17 cellular contexts compared by ENCODE assay signal in the genomic region with DNA sequence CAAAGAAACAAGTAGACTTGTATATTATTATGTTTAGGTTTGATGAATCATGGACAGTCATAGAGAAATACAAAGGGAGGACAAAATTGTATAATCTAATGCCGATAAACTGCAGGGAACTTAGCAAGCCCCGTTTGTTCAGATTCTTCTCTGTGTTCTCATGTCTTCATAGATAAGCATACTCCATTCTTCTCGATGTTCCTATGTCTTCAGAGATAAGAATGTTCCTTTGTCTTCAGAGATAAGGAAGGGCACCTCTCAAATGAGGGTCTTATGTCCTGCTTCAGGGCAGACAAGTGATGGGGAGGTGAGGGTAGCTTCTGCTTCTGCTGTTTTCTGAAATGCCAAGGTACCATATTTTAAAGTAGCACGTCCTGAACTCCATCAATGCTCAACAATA. TPM values are rescaled to one million over a fixed set of nuclear protein-coding genes. Genes with fewer than 3 reads are reported as not detected.
A peak's percentile ranks its signal among the peaks of the same experiment; 100 is the strongest.
DNase-seq lines count a peak whose midpoint lies in the region; ATAC-seq, FAIRE-seq and TF ChIP-seq lines count a peak whose summit lies in the region.
"Had no signal": no experiment of that assay in that cellular context is flagged by ENCODE, and none has a peak within 500 bp of the region (broad histone marks: within the 10 kb centered on the region; RNA-seq: fewer than 3 reads in every experiment).

No MANE protein-coding gene starts in this region.

- no TSS peak for BruUV-seq in K562 (replicated peaks; lab: Mats Ljungman, UMichigan)

- no peak overlapping the region for H3K27ac ChIP-seq in K562 (ENCODE audit: extremely low read depth, low read depth, low read length)

- peaks cover 4 to 8% of the 10 kb centered on the region in 2 experiments; a peak in 3 of 5 replicates for H3K27me3 ChIP-seq in K562 (ENCODE audit: control insufficient read depth in 2 of 2, insufficient read depth in 2 of 2, low read length in 2 of 2)

- H3K9me1 ChIP-seq in K562 (ENCODE audit: control insufficient read depth, insufficient read depth, low read length), result no peaks in the 10 kb centered on the region

- WGBS in K562 (ENCODE audit: insufficient coverage, low coverage, missing lambda C conversion rate), result 1% methylated on average over 4 of the region's 4 CpGs

- in situ Hi-C loops in K562 (cut with MboI), result no loop called here

- FAIRE-seq in D721Med (lab: Jason Lieb, UNC) (peak; percentile 21), K562 (lab: Jason Lieb, UNC) (no peak)
- FAIRE-seq: GM12878 had no signal

- TF ChIP-seq RAD21 in K562 (CRISPR knock-in tag; conservative IDR thresholded peaks at IDR 0.05 in 1 of 2, IDR thresholded peaks at IDR 0.05 in 1 of 2), result no peak

- intact Hi-C loops in K562 (cut with micrococcal nuclease), result no loop called here

- H4K20me1 ChIP-seq in K562 (replicated peaks; ENCODE audit: control insufficient read depth, insufficient read depth, low read length), result no peaks in the 10 kb centered on the region

- H2AFZ ChIP-seq in K562 (ENCODE audit: low read depth, low read length), result no peak overlapping the region
- H2AFZ ChIP-seq: GM23338 had no signal

- no peaks in the 10 kb centered on the region for H3K4me1 ChIP-seq in K562 (replicated peaks in 1 of 2; ENCODE audit: control insufficient read depth in 2 of 2, insufficient read depth in 2 of 2, low read length in 2 of 2)
- H3K4me1 ChIP-seq: Caco-2 had no signal

- TF ChIP-seq CTCF in D721Med (IDR thresholded peaks at IDR 0.05; ENCODE audit: insufficient read depth, missing control alignments) (no peak), K562 (IDR thresholded peaks at IDR 0.05 in 2 of 3, conservative IDR thresholded peaks at IDR 0.05 in 1 of 3; ENCODE audit: insufficient read depth in 2 of 3, low read depth in 1 of 3, low read length in 3 of 3) (no peak)

- no peak for TF ChIP-seq EP300 in K562 (IDR thresholded peaks at IDR 0.05; ENCODE audit: low read length)

- no peaks in the 10 kb centered on the region for H3K36me3 ChIP-seq in K562 (ENCODE audit: control insufficient read depth, insufficient read depth, low read length)

- DNase-seq in D721Med (ENCODE audit: insufficient read length, low spot score), result no peak
- peak; percentile 18 for DNase-seq in OCI-M1 (lab: John Stamatoyannopoulos, UW)
- no peak for DNase-seq in K562 (ENCODE audit: extremely low read depth in 1 of 4, low spot score in 3 of 4)
- no peak for DNase-seq in NK-92 treated with Interleukin-12 subunit alpha and Interleukin-12 subunit beta, amount 100 ng/mL, for 24 hours (lab: John Stamatoyannopoulos, UW)
- no peak for DNase-seq in NCI-H446 treated with DMSO at 0.1 percent for 48 hours (lab: John Stamatoyannopoulos, UW)
- DNase-seq: C1 segment of cervical spinal cord; Caco-2; CD4-positive, alpha-beta memory T cell; DMS 273 treated with DMSO at 0.1 percent for 48 hours; DMS79; EL; GDM1; H9 had no signal

- H3K4me3 ChIP-seq in K562, result no peak overlapping the region
- H3K4me3 ChIP-seq: GM12878, GM23338 had no signal

- no peaks in the 10 kb centered on the region for H3K9me3 ChIP-seq in K562 (replicated peaks; ENCODE audit: control insufficient read depth, insufficient read depth, low read depth, low read length)

- CTCF ChIA-PET in K562 (lab: Yijun Ruan, JAX; ENCODE audit: low intra/inter-chr PET ratio), result no interaction called here

- no peak overlapping the region for H3K9ac ChIP-seq in K562 (ENCODE audit: insufficient read depth in 1 of 2, low read depth in 2 of 2, low read length in 2 of 2)

- H3K4me2 ChIP-seq in K562 (ENCODE audit: insufficient read depth, low read length), result no peak overlapping the region
- H3K4me2 ChIP-seq: GM23338 had no signal

- POLR2A ChIA-PET in K562 (lab: Yijun Ruan, JAX), result interaction anchor here (0.7 kb wide), 1 partner anchor 12 kb away, joined by 3 read pairs; no protein-coding TSS in a partner anchor

- no peaks in the 10 kb centered on the region for H3K79me2 ChIP-seq in K562 (ENCODE audit: control insufficient read depth, insufficient read depth, low read length)

- TF ChIP-seq POLR2A in K562 (conservative IDR thresholded peaks at IDR 0.05), result no peak

- ATAC-seq in K562 (no peak), HG03457 (IDR thresholded peaks at IDR 0.05; ENCODE audit: unreplicated experiment) (no peak)
- ATAC-seq: GM12878, GM23338, HCT116 had no signal

TF ChIP-seq in K562, 482 proteins besides CTCF, POLR2A, EP300 and RAD21:
- 0 out of 2 replicates have a peak, but pooled peaks have one; percentile 18 for TF ChIP-seq CBFA2T2 (conservative IDR thresholded peaks at IDR 0.05)
- no peak for TF ChIP-seq XRCC5 (IDR thresholded peaks at IDR 0.05; ENCODE audit: low read depth, low read length)
- TF ChIP-seq ZNF143 (CRISPR knock-in tag; IDR thresholded peaks at IDR 0.05), result no peak
- TF ChIP-seq, protein P1, sequence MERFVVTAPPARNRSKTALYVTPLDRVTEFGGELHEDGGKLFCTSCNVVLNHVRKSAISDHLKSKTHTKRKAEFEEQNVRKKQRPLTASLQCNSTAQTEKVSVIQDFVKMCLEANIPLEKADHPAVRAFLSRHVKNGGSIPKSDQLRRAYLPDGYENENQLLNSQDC (CRISPR knock-in tag; IDR thresholded peaks at IDR 0.05), result no peak
- TF ChIP-seq PHB2 (IDR thresholded peaks at IDR 0.05; ENCODE audit: low read depth), result no peak
- TF ChIP-seq CBFA2T3 (IDR thresholded peaks at IDR 0.05), result peak; percentile 41
- no peak for TF ChIP-seq STAG1 (CRISPR knock-in tag; IDR thresholded peaks at IDR 0.05; ENCODE audit: borderline replicate concordance)
- TF ChIP-seq EGR1 (conservative IDR thresholded peaks at IDR 0.05), result no peak
- no peak for TF ChIP-seq NCOA4 (IDR thresholded peaks at IDR 0.05; ENCODE audit: partially characterized antibody)
- 0 out of 2 replicates have a peak, but pooled peaks have one; percentile 7 for TF ChIP-seq NCOR1 (IDR thresholded peaks at IDR 0.05)
- TF ChIP-seq JUN (IDR thresholded peaks at IDR 0.05; ENCODE audit: borderline replicate concordance, low read depth, low read length), result no peak
- TF ChIP-seq JUN (CRISPR knock-in tag; IDR thresholded peaks at IDR 0.05; ENCODE audit: borderline replicate concordance), result no peak
- TF ChIP-seq MBD2 (IDR thresholded peaks at IDR 0.05; ENCODE audit: borderline replicate concordance, low read depth), result no peak
- TF ChIP-seq NBN (IDR thresholded peaks at IDR 0.05; ENCODE audit: low read depth), result no peak
- no peak for TF ChIP-seq FOXK2 (conservative IDR thresholded peaks at IDR 0.05 in 1 of 2, IDR thresholded peaks at IDR 0.05 in 1 of 2; ENCODE audit: low read depth in 2 of 2)
- peak; percentile 61; the same call in 1 of the 2 replicates for TF ChIP-seq SOX6 (IDR thresholded peaks at IDR 0.05)
- TF ChIP-seq ZNF77 (CRISPR knock-in tag; IDR thresholded peaks at IDR 0.05), result no peak
- no peak for TF ChIP-seq IRF2 (CRISPR knock-in tag; IDR thresholded peaks at IDR 0.05)
- no peak for TF ChIP-seq POLR3G (IDR thresholded peaks at IDR 0.05; ENCODE audit: extremely low read depth, insufficient read length, insufficient replicate concordance)

RNA-seq across cellular contexts. Expression of a gene that starts 19.7 kb away (rescaled TPM):
- total RNA-seq in K562 (2011; cell fraction: chromatin; rRNA removed; ENCODE audit: low replicate concordance), result 14.9 and 32.5 TPM in 2 replicates
- total RNA-seq in K562 (2011; cell fraction: nucleolus; rRNA removed), result 8.2 and 11.6 TPM in 2 replicates
- 17.5 and 30.8 TPM in 2 replicates for total RNA-seq in K562 (2011; cell fraction: nucleoplasm; rRNA removed)
- 15.9 and 18.8 TPM in 2 replicates for total RNA-seq in K562 (2014; rRNA removed)
- 28.7 and 32.5 TPM in 2 replicates for total RNA-seq in K562 (2014; rRNA removed; fragmentation: Illumina TruSeq; extraction: Trizol)
- total RNA-seq in K562 (2015; rRNA removed; fragmentation: Illumina TruSeq; extraction: Trizol), result 27.3 and 27.7 TPM in 2 replicates
- 20.5 and 21.2 TPM in 2 replicates for total RNA-seq in K562 (2021)
- polyA plus RNA-seq in K562 (2011; rRNA removed), result 42.9 and 43.1 TPM in 2 replicates
- polyA plus RNA-seq in K562 (2011; cell fraction: cytosol; rRNA removed), result 17.2 and 32.7 TPM in 2 replicates
- polyA plus RNA-seq in K562 (2011; cell fraction: nucleus; rRNA removed), result 27.0 and 37.4 TPM in 2 replicates
- polyA plus RNA-seq in K562 (2012), result 13.6 and 22.2 TPM in 2 replicates
- 28.4 and 35.2 TPM in 2 replicates for polyA plus RNA-seq in K562 (2014; fragmentation: Illumina TruSeq; extraction: Trizol)
- polyA plus RNA-seq in K562 (2014; fragmentation: Nextera tagmentation; extraction: Ambion mirVana), result 10 to 100 TPM; 62.6 to 76.5 TPM
- polyA plus RNA-seq in K562 (2014; rRNA removed), result 18.6 and 24.1 TPM in 2 replicates
- 39.7 and 45.5 TPM in 2 replicates for polyA minus RNA-seq in K562 (2011; rRNA and poly(A)+ RNA removed)
- polyA minus RNA-seq in K562 (2011; cell fraction: cytosol; rRNA and poly(A)+ RNA removed), result 15.5 and 15.6 TPM in 2 replicates
- polyA minus RNA-seq in K562 (2011; cell fraction: nucleus; rRNA and poly(A)+ RNA removed), result 7.5 and 16.2 TPM in 2 replicates

RNA-seq across cellular contexts. Expression of a gene that starts 56.5 kb away (rescaled TPM):
- total RNA-seq in K562 (2011; cell fraction: chromatin; rRNA removed; ENCODE audit: low replicate concordance), result 19.4 and 25.5 TPM in 2 replicates
- 13.3 and 15.5 TPM in 2 replicates for total RNA-seq in K562 (2011; cell fraction: nucleolus; rRNA removed)
- 21.6 and 38.7 TPM in 2 replicates for total RNA-seq in K562 (2011; cell fraction: nucleoplasm; rRNA removed)
- 24.3 and 30.4 TPM in 2 replicates for total RNA-seq in K562 (2014; rRNA removed)
- total RNA-seq in K562 (2014; rRNA removed; fragmentation: Illumina TruSeq; extraction: Trizol), result 30.9 and 31.0 TPM in 2 replicates
- 41.0 and 44.5 TPM in 2 replicates for total RNA-seq in K562 (2015; rRNA removed; fragmentation: Illumina TruSeq; extraction: Trizol)
- total RNA-seq in K562 (2021), result 34.6 and 35.6 TPM in 2 replicates
- 11.5 and 12.5 TPM in 2 replicates for polyA plus RNA-seq in K562 (2011; rRNA removed)
- 8.6 and 14.1 TPM in 2 replicates for polyA plus RNA-seq in K562 (2011; cell fraction: cytosol; rRNA removed)
- 27.0 and 31.8 TPM in 2 replicates for polyA plus RNA-seq in K562 (2011; cell fraction: nucleus; rRNA removed)
- 18.6 and 22.8 TPM in 2 replicates for polyA plus RNA-seq in K562 (2012)
- 24.6 and 30.8 TPM in 2 replicates for polyA plus RNA-seq in K562 (2014; fragmentation: Illumina TruSeq; extraction: Trizol)
- 1 to 10 TPM; 6.1 to 8.1 TPM for polyA plus RNA-seq in K562 (2014; fragmentation: Nextera tagmentation; extraction: Ambion mirVana)
- polyA plus RNA-seq in K562 (2014; rRNA removed), result 15.7 and 20.1 TPM in 2 replicates
- 29.8 and 30.3 TPM in 2 replicates for polyA minus RNA-seq in K562 (2011; rRNA and poly(A)+ RNA removed)
- polyA minus RNA-seq in K562 (2011; cell fraction: cytosol; rRNA and poly(A)+ RNA removed), result 19.1 and 22.8 TPM in 2 replicates
- 17.4 and 27.2 TPM in 2 replicates for polyA minus RNA-seq in K562 (2011; cell fraction: nucleus; rRNA and poly(A)+ RNA removed)
